Comparison of ENCODE assay signal across 21 cellular contexts in genomic region chr9:88694625-88695024, GRCh38.
A peak's percentile ranks its signal among the peaks of the same experiment; 100 is the strongest.
DNase-seq lines count a peak whose midpoint lies in the region; ATAC-seq, FAIRE-seq and TF ChIP-seq lines count a peak whose summit lies in the region.
"Had no signal": no experiment of that assay in that cellular context is flagged by ENCODE, and none has a peak within 500 bp of the region (broad histone marks: within the 10 kb centered on the region; RNA-seq: fewer than 3 reads in every experiment).

No MANE protein-coding gene starts in this region.

- ATAC-seq in stimulated activated effector memory CD8-positive, alpha-beta T cell treated with anti-CD3 and anti-CD28 coated beads, Interleukin-12 subunit alpha, Interleukin-12 subunit beta, amount 100 ng/mL, for 72 hours: no peak
- ATAC-seq in GM19463 (IDR thresholded peaks at IDR 0.05; ENCODE audit: unreplicated experiment) (no peak), GM18520 (IDR thresholded peaks at IDR 0.05; ENCODE audit: unreplicated experiment) (no peak)
- ATAC-seq: activated CD4-positive, alpha-beta T cell treated with anti-CD3 and anti-CD28 coated beads for 36 hours; HCT116; K562; naive thymus-derived CD4-positive, alpha-beta T cell had no signal

- no peak for TF ChIP-seq CTCF in endothelial cell of umbilical vein (IDR thresholded peaks at IDR 0.05; ENCODE audit: extremely low read depth in 1 of 2, insufficient read depth in 1 of 2, low read depth in 1 of 2, low read length in 2 of 2)
- TF ChIP-seq CTCF in nephron progenitor cell (IDR thresholded peaks at IDR 0.05): no peak

- peaks cover 19% of the 10 kb centered on the region for H3K36me3 Mint-ChIP-seq in nephron progenitor cell (ENCODE audit: low read depth)
- H3K36me3 Mint-ChIP-seq in stimulated activated effector memory CD8-positive, alpha-beta T cell treated with anti-CD3 and anti-CD28 coated beads, Interleukin-12 subunit alpha, Interleukin-12 subunit beta, amount 100 ng/mL, for 72 hours: no peaks in the 10 kb centered on the region

- CTCF ChIA-PET in endothelial cell of umbilical vein (lab: Charles Lee): no interaction called here

- DNase-seq in Ammon's horn (ENCODE audit: low spot score) (peak; percentile 60), HT1080 (ENCODE audit: low read depth) (peak; percentile 65), endothelial cell of umbilical vein (ENCODE audit: low read depth, low spot score) (no peak), nephron progenitor cell (no peak)
- DNase-seq in stimulated activated effector memory CD8-positive, alpha-beta T cell treated with anti-CD3 and anti-CD28 coated beads, Interleukin-12 subunit alpha, Interleukin-12 subunit beta, amount 100 ng/mL, for 72 hours (ENCODE audit: low spot score in 2 of 2): no peak
- DNase-seq in stimulated activated CD4-positive, alpha-beta T cell treated with anti-CD3 and anti-CD28 coated beads, Interleukin-4, amount 100 ng/mL, for 1 hour: no peak
- DNase-seq: activated CD4-positive, alpha-beta T cell treated with anti-CD3 and anti-CD28 coated beads for 36 hours; activated CD8-positive, alpha-beta memory T cell treated with anti-CD3 and anti-CD28 coated beads, Interleukin-2, amount 50 U/mL, for 48 hours; activated naive CD4-positive, alpha-beta T cell treated with anti-CD3 and anti-CD28 coated beads for 36 hours; DMS153; naive thymus-derived CD4-positive, alpha-beta T cell; NCI-H1092; T-helper 9 cell had no signal

- no peak overlapping the region for H3K27ac ChIP-seq in endothelial cell of umbilical vein (ENCODE audit: insufficient read depth, low read depth, low read length)
- H3K27ac ChIP-seq: SJCRH30 had no signal

- dilution Hi-C loops in endothelial cell of umbilical vein (cut with MboI; ENCODE audit: extremely low pct_ligation_motif_present, low sequenced_read_pairs): no loop called here

- peak overlapping the region; percentile 7 for H2AFZ ChIP-seq in endothelial cell of umbilical vein (ENCODE audit: low read depth, low read length)

- H3K9me3 Mint-ChIP-seq in nephron progenitor cell: peaks cover 59% of the 10 kb centered on the region
- H3K9me3 Mint-ChIP-seq in stimulated activated effector memory CD8-positive, alpha-beta T cell treated with anti-CD3 and anti-CD28 coated beads, Interleukin-12 subunit alpha, Interleukin-12 subunit beta, amount 100 ng/mL, for 72 hours: no peaks in the 10 kb centered on the region
- H3K9me3 Mint-ChIP-seq: activated naive CD4-positive, alpha-beta T cell treated with anti-CD3 and anti-CD28 coated beads for 36 hours; central memory CD8-positive, alpha-beta T cell had no signal

- H4K20me1 ChIP-seq in endothelial cell of umbilical vein (replicated peaks; ENCODE audit: control insufficient read depth, extremely low read depth, insufficient read depth, low read length): no peaks in the 10 kb centered on the region

- H3K27me3 ChIP-seq in endothelial cell of umbilical vein (ENCODE audit: control insufficient read depth in 2 of 2, insufficient read depth in 2 of 2, low read length in 2 of 2): no peaks in the 10 kb centered on the region
- H3K27me3 ChIP-seq: SJCRH30, thyroid gland had no signal

- POLR2A ChIA-PET in endothelial cell of umbilical vein (lab: Charles Lee): no interaction called here

- H3K9me3 ChIP-seq in endothelial cell of umbilical vein (replicated peaks; ENCODE audit: control insufficient read depth, insufficient read depth, low read length): no peaks in the 10 kb centered on the region
- H3K9me3 ChIP-seq: SJCRH30, thyroid gland had no signal

- no peaks in the 10 kb centered on the region for H3K79me2 ChIP-seq in endothelial cell of umbilical vein (ENCODE audit: control insufficient read depth, insufficient read depth, low read length)

- H3K9me1 ChIP-seq in endothelial cell of umbilical vein (replicated peaks; ENCODE audit: control insufficient read depth, extremely low read depth, insufficient read depth, low read length): no peaks in the 10 kb centered on the region

- TF ChIP-seq POLR2A in endothelial cell of umbilical vein (IDR thresholded peaks at IDR 0.05; ENCODE audit: low read depth, low read length): no peak

- no peak overlapping the region for H3K9ac ChIP-seq in endothelial cell of umbilical vein (replicated peaks; ENCODE audit: extremely low read depth, insufficient read depth, low read length)

- no peak overlapping the region for H3K4me3 ChIP-seq in endothelial cell of umbilical vein (replicated peaks in 1 of 3; ENCODE audit: insufficient read depth in 1 of 3, low read depth in 1 of 3, low read length in 3 of 3)
- H3K4me3 ChIP-seq: K562, SJCRH30, thyroid gland had no signal

- no peak overlapping the region for H3K4me2 ChIP-seq in endothelial cell of umbilical vein (ENCODE audit: insufficient read depth, low read length)

- H3K36me3 ChIP-seq in endothelial cell of umbilical vein (ENCODE audit: control insufficient read depth in 2 of 2, extremely low read depth in 1 of 2, insufficient read depth in 2 of 2, low read length in 2 of 2): no peaks in the 10 kb centered on the region
- H3K36me3 ChIP-seq: SJCRH30, thyroid gland had no signal

- intact Hi-C loops in endothelial cell of umbilical vein (cut with micrococcal nuclease): no loop called here

- no TSS peak for BruUV-seq in endothelial cell of umbilical vein (replicated peaks; lab: Mats Ljungman, UMichigan)

- H3K4me3 Mint-ChIP-seq in nephron progenitor cell: no peak overlapping the region
- H3K4me3 Mint-ChIP-seq in stimulated activated effector memory CD8-positive, alpha-beta T cell treated with anti-CD3 and anti-CD28 coated beads, Interleukin-12 subunit alpha, Interleukin-12 subunit beta, amount 100 ng/mL, for 72 hours: no peak overlapping the region
- H3K4me3 Mint-ChIP-seq: activated CD4-positive, alpha-beta T cell treated with anti-CD3 and anti-CD28 coated beads for 36 hours; activated naive CD4-positive, alpha-beta T cell treated with anti-CD3 and anti-CD28 coated beads for 36 hours; B cell; central memory CD8-positive, alpha-beta T cell; naive thymus-derived CD4-positive, alpha-beta T cell had no signal

- peaks cover 38% of the 10 kb centered on the region for H3K4me1 Mint-ChIP-seq in nephron progenitor cell
- H3K4me1 Mint-ChIP-seq in stimulated activated effector memory CD8-positive, alpha-beta T cell treated with anti-CD3 and anti-CD28 coated beads, Interleukin-12 subunit alpha, Interleukin-12 subunit beta, amount 100 ng/mL, for 72 hours: no peaks in the 10 kb centered on the region
- H3K4me1 Mint-ChIP-seq: activated CD4-positive, alpha-beta T cell treated with anti-CD3 and anti-CD28 coated beads for 36 hours; B cell; central memory CD8-positive, alpha-beta T cell; naive thymus-derived CD4-positive, alpha-beta T cell had no signal

- H3K27me3 Mint-ChIP-seq in nephron progenitor cell (ENCODE audit: low read depth, poor library complexity): no peaks in the 10 kb centered on the region

- FAIRE-seq in endothelial cell of umbilical vein (lab: Jason Lieb, UNC): no peak
- FAIRE-seq: K562 had no signal

- H3K27ac Mint-ChIP-seq in nephron progenitor cell: peak overlapping the region; percentile 26
- H3K27ac Mint-ChIP-seq in stimulated activated effector memory CD8-positive, alpha-beta T cell treated with anti-CD3 and anti-CD28 coated beads, Interleukin-12 subunit alpha, Interleukin-12 subunit beta, amount 100 ng/mL, for 72 hours: no peak overlapping the region
- H3K27ac Mint-ChIP-seq: activated CD4-positive, alpha-beta T cell treated with anti-CD3 and anti-CD28 coated beads for 36 hours; activated naive CD4-positive, alpha-beta T cell treated with anti-CD3 and anti-CD28 coated beads for 36 hours; B cell; naive thymus-derived CD4-positive, alpha-beta T cell had no signal

- no peaks in the 10 kb centered on the region for H3K4me1 ChIP-seq in endothelial cell of umbilical vein (ENCODE audit: control insufficient read depth, extremely low read depth, insufficient read depth, low read length)

TF ChIP-seq in endothelial cell of umbilical vein, 7 proteins besides CTCF, POLR2A, EP300 and RAD21:
- no peak for TF ChIP-seq JUN (IDR thresholded peaks at IDR 0.05; ENCODE audit: borderline replicate concordance, insufficient read depth, insufficient read length, low read depth)
- TF ChIP-seq, protein P1, sequence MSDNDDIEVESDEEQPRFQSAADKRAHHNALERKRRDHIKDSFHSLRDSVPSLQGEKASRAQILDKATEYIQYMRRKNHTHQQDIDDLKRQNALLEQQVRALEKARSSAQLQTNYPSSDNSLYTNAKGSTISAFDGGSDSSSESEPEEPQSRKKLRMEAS (IDR thresholded peaks at IDR 0.05; ENCODE audit: insufficient read depth, insufficient read length): no peak
- TF ChIP-seq EZH2 (IDR thresholded peaks at IDR 0.05; ENCODE audit: borderline replicate concordance, low read depth, low read length, severe bottlenecking): no peak
- no peak for TF ChIP-seq MYC (IDR thresholded peaks at IDR 0.05; ENCODE audit: low read depth, low read length)
- TF ChIP-seq FOS (IDR thresholded peaks at IDR 0.05; ENCODE audit: borderline replicate concordance, insufficient read depth, low read length): no peak
- no peak for TF ChIP-seq POLR2AphosphoS5 (IDR thresholded peaks at IDR 0.05; ENCODE audit: insufficient read depth, low read depth, low read length)
- no peak for TF ChIP-seq GATA2 (IDR thresholded peaks at IDR 0.05; ENCODE audit: insufficient read depth, insufficient read length, low read depth, low read length)

Comparison
In these comparisons a context has a peak if more than half of its experiments do, and no peak if none do; other contexts are left out.
1. DNase-seq: peak in Ammon's horn (single experiment) and HT1080 (single experiment); none in endothelial cell of umbilical vein (single experiment), nephron progenitor cell (single experiment), stimulated activated effector memory CD8-positive, alpha-beta T cell treated with anti-CD3 and anti-CD28 coated beads, Interleukin-12 subunit alpha, Interleukin-12 subunit beta, amount 100 ng/mL, for 72 hours (0 of 2) and stimulated activated CD4-positive, alpha-beta T cell treated with anti-CD3 and anti-CD28 coated beads, Interleukin-4, amount 100 ng/mL, for 1 hour (single experiment).